ENCODE assay signal across 8 cellular contexts in genomic region chr14:55028066-55028465, GRCh38.
DNase-seq lines count a peak whose midpoint lies in the region; ATAC-seq and FAIRE-seq lines count a peak whose summit lies in the region.

No MANE protein-coding gene starts in this region.

- H3K4me3 Mint-ChIP-seq in stimulated activated naive CD8-positive, alpha-beta T cell treated with anti-CD3 and anti-CD28 coated beads, Interleukin-15, Interleukin-2, amounts not matched to agents 100 ng/mL and 50 ng/mL, for 24 hours = peak overlapping the region; percentile 95
- peak overlapping the region; percentile 91 for H3K4me3 Mint-ChIP-seq in memory B cell

- in situ Hi-C loops in ACHN (cut with HindIII; ENCODE audit: low pct_ligation_motif_present, low pct_unique_long_range_greater_than_20kb, low sequenced_read_pairs) = no loop called here

- no peak for ATAC-seq in stimulated activated naive CD8-positive, alpha-beta T cell treated with anti-CD3 and anti-CD28 coated beads, Interleukin-15, Interleukin-2, amounts not matched to agents 100 U/mL and 50 U/mL, for 24 hours
- ATAC-seq in memory B cell (ENCODE audit: low read depth) = no peak

- no peaks in the 10 kb centered on the region for H3K9me3 Mint-ChIP-seq in stimulated activated naive CD8-positive, alpha-beta T cell treated with anti-CD3 and anti-CD28 coated beads, Interleukin-15, Interleukin-2, amounts not matched to agents 100 ng/mL and 50 ng/mL, for 24 hours
- H3K9me3 Mint-ChIP-seq in memory B cell = no peaks in the 10 kb centered on the region

- no peaks in the 10 kb centered on the region for H3K27me3 Mint-ChIP-seq in stimulated activated naive CD8-positive, alpha-beta T cell treated with anti-CD3 and anti-CD28 coated beads, Interleukin-15, Interleukin-2, amounts not matched to agents 100 ng/mL and 50 ng/mL, for 24 hours
- no peaks in the 10 kb centered on the region for H3K27me3 Mint-ChIP-seq in memory B cell

- FAIRE-seq in RCC 7860 (lab: Jason Lieb, UNC) = no peak

- H3K36me3 Mint-ChIP-seq in stimulated activated naive CD8-positive, alpha-beta T cell treated with anti-CD3 and anti-CD28 coated beads, Interleukin-15, Interleukin-2, amounts not matched to agents 100 ng/mL and 50 ng/mL, for 24 hours (ENCODE audit: low read depth) = peaks cover 41% of the 10 kb centered on the region
- peaks cover 3% of the 10 kb centered on the region for H3K36me3 Mint-ChIP-seq in memory B cell

- peak overlapping the region; percentile 93 for H3K27ac Mint-ChIP-seq in stimulated activated naive CD8-positive, alpha-beta T cell treated with anti-CD3 and anti-CD28 coated beads, Interleukin-15, Interleukin-2, amounts not matched to agents 100 ng/mL and 50 ng/mL, for 24 hours
- H3K27ac Mint-ChIP-seq in memory B cell = peak overlapping the region; percentile 93

- peaks cover 54% of the 10 kb centered on the region for H3K4me1 Mint-ChIP-seq in stimulated activated naive CD8-positive, alpha-beta T cell treated with anti-CD3 and anti-CD28 coated beads, Interleukin-15, Interleukin-2, amounts not matched to agents 100 ng/mL and 50 ng/mL, for 24 hours (ENCODE audit: low read depth)
- H3K4me1 Mint-ChIP-seq in memory B cell = peaks cover 34% of the 10 kb centered on the region

- no peak for DNase-seq in stimulated activated naive CD8-positive, alpha-beta T cell treated with anti-CD3 and anti-CD28 coated beads, Interleukin-15, Interleukin-2, amounts not matched to agents 100 U/mL and 50 U/mL, for 24 hours
- DNase-seq in amniotic epithelial cell (ENCODE audit: low read depth) = peak; percentile 11
- DNase-seq in memory B cell (ENCODE audit: low spot score in 2 of 2) = no peak
- DNase-seq in activated CD4-positive, CD25-positive, alpha-beta regulatory T cell (lab: John Stamatoyannopoulos, UW) = no peak
- no peak for DNase-seq in RCC 7860 (ENCODE audit: low spot score)
- no peak for DNase-seq in activated CD8-positive, alpha-beta memory T cell treated with anti-CD3 and anti-CD28 coated beads for 24 hours
- DNase-seq in ACHN = no peak
